ENCODE assay signal across 8 cellular contexts in the genomic region with DNA sequence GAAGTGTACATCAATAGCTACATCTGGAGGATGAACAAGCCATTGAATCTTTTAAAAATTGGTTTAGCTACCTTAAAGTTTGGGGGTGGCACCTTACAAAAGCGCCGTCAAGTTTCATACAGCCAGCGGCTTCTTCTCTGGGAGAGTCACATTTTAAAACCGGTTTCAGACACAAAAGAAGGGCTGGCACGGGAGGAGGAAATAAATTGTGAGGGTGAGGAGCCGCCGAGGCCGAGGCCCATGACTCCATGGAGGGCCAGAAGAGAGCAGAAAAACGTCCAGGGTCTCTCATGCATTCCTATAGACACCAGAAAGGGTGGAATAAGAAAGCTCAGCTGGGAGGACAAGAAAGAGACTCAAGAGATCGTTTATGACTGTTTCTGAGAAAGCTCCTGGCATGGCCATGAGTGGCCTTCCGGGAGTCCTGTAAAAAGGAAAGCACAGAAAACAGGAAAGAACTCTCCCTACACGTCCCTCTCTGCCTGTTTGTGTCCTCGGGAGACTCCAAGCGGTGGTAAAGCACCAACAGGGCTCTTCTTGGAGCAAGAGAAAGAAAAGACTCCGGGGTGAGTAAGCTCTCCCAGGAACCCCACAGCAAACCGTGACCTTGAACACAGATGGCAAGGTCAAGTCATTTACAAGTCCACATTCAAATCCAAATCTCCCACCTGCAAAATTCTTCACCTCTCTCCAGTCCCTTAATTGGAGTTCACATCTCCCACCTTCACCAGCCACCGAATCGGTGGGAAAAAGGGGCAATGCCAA. TPM values are rescaled to one million over a fixed set of nuclear protein-coding genes. Genes with fewer than 3 reads are reported as not detected.
DNase-seq lines count a peak whose midpoint lies in the region; ATAC-seq and TF ChIP-seq lines count a peak whose summit lies in the region.

No MANE protein-coding gene starts in this region.

- H3K36me3 ChIP-seq in adipocyte (ENCODE audit: control insufficient read depth, insufficient read depth, low read length, severe bottlenecking), result peaks cover 3% of the 10 kb centered on the region
- H3K36me3 ChIP-seq in cardiac muscle cell, result no peaks in the 10 kb centered on the region

- peak overlapping the region; percentile 92 for H3K9ac ChIP-seq in adipocyte (ENCODE audit: low read length)

- H3K4me1 ChIP-seq in adipocyte (ENCODE audit: control insufficient read depth, insufficient read depth, low read length) (peaks cover 36% of the 10 kb centered on the region), cardiac muscle cell (ENCODE audit: low read depth) (peaks cover 42% of the 10 kb centered on the region)

- H3K9me3 ChIP-seq in adipocyte (ENCODE audit: control insufficient read depth, low read length) (no peaks in the 10 kb centered on the region), cardiac muscle cell (ENCODE audit: low read depth) (no peaks in the 10 kb centered on the region)

- H3K4me3 ChIP-seq in LNCaP clone FGC (ENCODE audit: low read depth, low read length) (peak overlapping the region; percentile 73), adipocyte (ENCODE audit: low read length) (peak overlapping the region; percentile 82), cardiac muscle cell (peak overlapping the region; percentile 87)

- ATAC-seq in omental fat pad (ENCODE audit: low FRiP score), result peak; percentile 24

- H3K27ac ChIP-seq in cardiac muscle cell, result peak overlapping the region; percentile 80

- H3K27me3 ChIP-seq in adipocyte (replicated peaks; ENCODE audit: control insufficient read depth, insufficient read depth, low read length) (no peaks in the 10 kb centered on the region), cardiac muscle cell (no peaks in the 10 kb centered on the region)

- in situ Hi-C loops in GM13977 (cut with MboI; ENCODE audit: low pct_unique_long_range_greater_than_20kb, low sequenced_read_pairs, unreplicated experiment), result no loop called here

- peak; percentile 77 for DNase-seq in Daoy (ENCODE audit: low read depth)
- DNase-seq in LNCaP clone FGC (ENCODE audit: low read depth), result peak; percentile 73
- peak; percentile 87 for DNase-seq in adipocyte (ENCODE audit: low read depth)
- DNase-seq in cardiac muscle cell (ENCODE audit: low read depth in 1 of 2, low spot score in 1 of 2), result peak; percentile 73 to 83
- no peak for DNase-seq in omental fat pad (ENCODE audit: low spot score)
- DNase-seq in stimulated activated CD4-positive, alpha-beta T cell treated with anti-CD3 and anti-CD28 coated beads, Interleukin-2, amount 100 ng/mL, for 24 hours, result no peak
- DNase-seq in stimulated activated CD4-positive, alpha-beta T cell treated with anti-CD3 and anti-CD28 coated beads, Interleukin-4, amount 100 ng/mL, for 24 hours, result no peak
- no peak for DNase-seq in GM13977 (ENCODE audit: low spot score)

- TF ChIP-seq CTCF in LNCaP clone FGC (IDR thresholded peaks at IDR 0.05; ENCODE audit: control insufficient read depth, extremely low read depth, insufficient read depth) (peak; percentile 48), cardiac muscle cell (IDR thresholded peaks at IDR 0.05; ENCODE audit: low read depth, low read length) (peak; percentile 52), omental fat pad (IDR thresholded peaks at IDR 0.05) (no peak), GM13977 (IDR thresholded peaks at IDR 0.05; ENCODE audit: extremely low read depth, insufficient read depth, missing control alignments) (no peak)

RNA-seq across cellular contexts. Expression of a gene that starts 1.8 kb away (rescaled TPM):
- total RNA-seq in Daoy (2014; rRNA removed; shearing (Covaris generic)), result 12.7 and 13.8 TPM in 2 replicates
- total RNA-seq in cardiac muscle cell, result 25.4 and 30.6 TPM in 2 replicates
- 30.1 and 41.7 TPM in 2 replicates for polyA plus RNA-seq in cardiac muscle cell
- total RNA-seq in omental fat pad, result 10 to 100 TPM in 3 of 4 donors, 1 to 10 TPM in 1; 8.4 to 32.9 (median 14.2) TPM

RNA-seq across cellular contexts. Expression of a gene that starts 13.7 kb away (rescaled TPM):
- total RNA-seq in Daoy (2014; rRNA removed; shearing (Covaris generic)), result 1.3 and 2.2 TPM in 2 replicates
- total RNA-seq in cardiac muscle cell (12.7 and 17.3 TPM in 2 replicates), omental fat pad (10 to 100 TPM in 1 of 4 donors, 1 to 10 TPM in 3; 4.2 to 22.9 (median 5.9) TPM)
- polyA plus RNA-seq in cardiac muscle cell, result 12.3 and 22.8 TPM in 2 replicates

RNA-seq across cellular contexts. Expression of a gene that starts 40.3 kb away (rescaled TPM):
- 9.8 and 11.4 TPM in 2 replicates for total RNA-seq in Daoy (2014; rRNA removed; shearing (Covaris generic))
- total RNA-seq in cardiac muscle cell (7.5 and 18.7 TPM in 2 replicates), omental fat pad (10 to 100 TPM in 1 of 4 donors, 1 to 10 TPM in 3; 4.5 to 19.4 (median 5.3) TPM)
- 5.3 and 15.8 TPM in 2 replicates for polyA plus RNA-seq in cardiac muscle cell

Comparison
In these comparisons a context has a peak if more than half of its experiments do, and no peak if none do; other contexts are left out.
1. DNase-seq: peak in Daoy (single experiment), LNCaP clone FGC (single experiment), adipocyte (single experiment) and cardiac muscle cell (2 of 2); none in omental fat pad (single experiment), stimulated activated CD4-positive, alpha-beta T cell treated with anti-CD3 and anti-CD28 coated beads, Interleukin-2, amount 100 ng/mL, for 24 hours (0 of 2), stimulated activated CD4-positive, alpha-beta T cell treated with anti-CD3 and anti-CD28 coated beads, Interleukin-4, amount 100 ng/mL, for 24 hours (single experiment) and GM13977 (single experiment).
2. CTCF ChIP-seq: peak in LNCaP clone FGC (single experiment) and cardiac muscle cell (single experiment); none in omental fat pad (0 of 3) and GM13977 (single experiment).
3. Peak in every context shown above with its lines, with median percentiles within 50 percentile points of each other: H3K4me3 ChIP-seq.